Comparison of ENCODE assay signal across 9 cellular contexts in genomic region chr5:35803221-35803651, GRCh38. TPM values are rescaled to one million over a fixed set of nuclear protein-coding genes. Genes with fewer than 3 reads are reported as not detected.
DNase-seq lines count a peak whose midpoint lies in the region; ATAC-seq lines count a peak whose summit lies in the region.
"Had no signal": no experiment of that assay in that cellular context is flagged by ENCODE, and none has a peak within 500 bp of the region (broad histone marks: within the 10 kb centered on the region; RNA-seq: fewer than 3 reads in every experiment).

No MANE protein-coding gene starts in this region.

- H3K36me3 ChIP-seq in aorta (ENCODE audit: control insufficient read depth in 1 of 2, insufficient read depth in 2 of 2, low read length in 1 of 2), result no peaks in the 10 kb centered on the region

- H3K9me3 ChIP-seq in aorta (ENCODE audit: control insufficient read depth, low read length), result no peaks in the 10 kb centered on the region

- intact Hi-C loops in aorta (cut with DNase I), result no loop called here

- 16 to 21% methylated on average over 3 of the region's 3 CpGs for WGBS in aorta, 2 donors

- no peaks in the 10 kb centered on the region for H3K4me1 ChIP-seq in aorta (ENCODE audit: control insufficient read depth in 1 of 2, insufficient read depth in 2 of 2, low read length in 2 of 2)

- H3K4me3 ChIP-seq in aorta (ENCODE audit: low read length in 2 of 2), result no peak overlapping the region
- H3K4me3 ChIP-seq: lung had no signal

- DNase-seq in DMS53 treated with DMSO at 0.1 percent for 48 hours (lab: John Stamatoyannopoulos, UW; ENCODE audit: unreplicated experiment), result peak; percentile 65
- peak; percentile 64 for DNase-seq in NCI-H2029 (lab: John Stamatoyannopoulos, UW)
- DNase-seq in iPS-NIHi7 (ENCODE audit: extremely low spot score), result peak; percentile 81
- DNase-seq in aorta, result no peak
- no peak for DNase-seq in mesenteric fat pad (ENCODE audit: low spot score)
- DNase-seq in KG1 (lab: John Stamatoyannopoulos, UW), result no peak

- H3K27me3 ChIP-seq in aorta (ENCODE audit: control insufficient read depth in 1 of 2, insufficient read depth in 2 of 2, low read length in 1 of 2), result no peaks in the 10 kb centered on the region

- H3K27ac ChIP-seq in angular gyrus (ENCODE audit: low read depth, low read length) (peak overlapping the region; percentile 72), aorta (ENCODE audit: low read depth in 1 of 2, low read length in 2 of 2) (no peak overlapping the region)

- ATAC-seq in aorta (ENCODE audit: low FRiP score), result peak; percentile 20
- no peak for ATAC-seq in GM18868 (IDR thresholded peaks at IDR 0.05; ENCODE audit: unreplicated experiment)

RNA-seq across cellular contexts. Expression of gene IL7R, which starts 53.5 kb away (rescaled TPM):
- total RNA-seq in aorta (1 to 10 TPM; 6.8 to 8.6 TPM), mesenteric fat pad (5.2 TPM)
- polyA plus RNA-seq in aorta, result 1 to 10 TPM in 1 of 2 donors, under 1 TPM in 1; 0.56 to 2.3 TPM

Comparison
In these comparisons a context has a peak if more than half of its experiments do, and no peak if none do; other contexts are left out.
1. DNase-seq: peak in DMS53 treated with DMSO at 0.1 percent for 48 hours (single experiment), NCI-H2029 (single experiment) and iPS-NIHi7 (single experiment); none in aorta (0 of 2), mesenteric fat pad (single experiment) and KG1 (single experiment).